In genomic region chr9:89657765-89658164, GRCh38 we compare ENCODE assay signal across 13 cellular contexts. TPM values are rescaled to one million over a fixed set of nuclear protein-coding genes. Genes with fewer than 3 reads are reported as not detected.
A peak's percentile ranks its signal among the peaks of the same experiment; 100 is the strongest.
DNase-seq lines count a peak whose midpoint lies in the region; ATAC-seq lines count a peak whose summit lies in the region.
"Had no signal": no experiment of that assay in that cellular context is flagged by ENCODE, and none has a peak within 500 bp of the region (broad histone marks: within the 10 kb centered on the region; RNA-seq: fewer than 3 reads in every experiment).

No MANE protein-coding gene starts in this region.

- peak overlapping the region; percentile 62 for H3K27ac Mint-ChIP-seq in activated CD8-positive, alpha-beta T cell treated with anti-CD3 and anti-CD28 coated beads, Interleukin-2, amount 10 ng/mL, durations not matched to agents 7 days and 5 days
- H3K27ac Mint-ChIP-seq: activated B cell treated with CpG ODN at 0.5 μM for 24 hours had no signal

- H3K9me3 Mint-ChIP-seq in activated CD8-positive, alpha-beta T cell treated with anti-CD3 and anti-CD28 coated beads, Interleukin-2, amount 10 ng/mL, durations not matched to agents 7 days and 5 days (ENCODE audit: insufficient read depth): no peaks in the 10 kb centered on the region
- H3K9me3 Mint-ChIP-seq: activated B cell treated with CpG ODN at 0.5 μM for 24 hours had no signal

- peaks cover 13% of the 10 kb centered on the region for H3K27me3 Mint-ChIP-seq in activated CD8-positive, alpha-beta T cell treated with anti-CD3 and anti-CD28 coated beads, Interleukin-2, amount 10 ng/mL, durations not matched to agents 7 days and 5 days (ENCODE audit: low read depth)

- peak; percentile 24 for DNase-seq in stimulated activated CD4-positive, alpha-beta T cell treated with anti-CD3 and anti-CD28 coated beads, Interleukin-15, amount 100 ng/mL, for 24 hours
- DNase-seq in stimulated activated CD4-positive, alpha-beta T cell treated with anti-CD3 and anti-CD28 coated beads, Interleukin-2, amount 100 ng/mL, for 48 hours: no peak
- peak; percentile 76 for DNase-seq in activated CD8-positive, alpha-beta T cell treated with anti-CD3 and anti-CD28 coated beads, Interleukin-2, amount 10 ng/mL, durations not matched to agents 7 days and 5 days
- DNase-seq in DMS53 treated with DMSO at 0.1 percent for 48 hours (lab: John Stamatoyannopoulos, UW; ENCODE audit: unreplicated experiment) (no peak), hepatic stellate cell (ENCODE audit: low spot score) (no peak)
- DNase-seq: activated B cell treated with CpG ODN at 0.5 μM for 24 hours; effector memory CD4-positive, alpha-beta T cell; IMR-90; left ventricle myocardium superior; NCI-H2227 treated with DMSO at 0.1 percent for 48 hours had no signal

- POLR2A ChIA-PET in activated CD8-positive, alpha-beta T cell treated with anti-CD3 and anti-CD28 coated beads, Interleukin-2, amount 10 ng/mL, durations not matched to agents 7 days and 5 days (lab: Charles Lee): no interaction called here

- ATAC-seq in HG02870 (IDR thresholded peaks at IDR 0.05; ENCODE audit: unreplicated experiment) (peak; percentile 71), HG02840 (IDR thresholded peaks at IDR 0.05; ENCODE audit: low FRiP score, unreplicated experiment) (no peak), HG03039 (IDR thresholded peaks at IDR 0.05; ENCODE audit: unreplicated experiment) (no peak)
- peak; percentile 81 for ATAC-seq in activated CD8-positive, alpha-beta T cell treated with anti-CD3 and anti-CD28 coated beads, Interleukin-2, amount 10 ng/mL, durations not matched to agents 7 days and 5 days
- ATAC-seq: left ventricle myocardium superior had no signal

- H3K4me3 Mint-ChIP-seq in activated CD8-positive, alpha-beta T cell treated with anti-CD3 and anti-CD28 coated beads, Interleukin-2, amount 10 ng/mL, durations not matched to agents 7 days and 5 days: no peak overlapping the region
- H3K4me3 Mint-ChIP-seq: activated B cell treated with CpG ODN at 0.5 μM for 24 hours had no signal

- H3K4me1 Mint-ChIP-seq in activated CD8-positive, alpha-beta T cell treated with anti-CD3 and anti-CD28 coated beads, Interleukin-2, amount 10 ng/mL, durations not matched to agents 7 days and 5 days (ENCODE audit: low read depth): peaks cover 42% of the 10 kb centered on the region

- peaks cover 3% of the 10 kb centered on the region for H3K36me3 Mint-ChIP-seq in activated CD8-positive, alpha-beta T cell treated with anti-CD3 and anti-CD28 coated beads, Interleukin-2, amount 10 ng/mL, durations not matched to agents 7 days and 5 days (ENCODE audit: low read depth)

- CTCF ChIA-PET in activated CD8-positive, alpha-beta T cell treated with anti-CD3 and anti-CD28 coated beads, Interleukin-2, amount 10 ng/mL, durations not matched to agents 7 days and 5 days (lab: Charles Lee): interaction anchor here (0.8 to 1.4 kb wide), 2 partner anchors 46 to 85 kb away, joined by 3 to 7 read pairs; no protein-coding TSS in a partner anchor

RNA-seq across cellular contexts. Expression of gene GADD45G, which starts 53.0 kb away (rescaled TPM):
- 1 to 10 TPM; 7.4 to 7.7 TPM for total RNA-seq in activated CD8-positive, alpha-beta T cell treated with anti-CD3 and anti-CD28 coated beads, Interleukin-2, amount 10 ng/mL, durations not matched to agents 7 days and 5 days
- total RNA-seq: IMR-90 had no signal

Comparison
In these comparisons a context has a peak if more than half of its experiments do, and no peak if none do; other contexts are left out.
1. DNase-seq: peak in stimulated activated CD4-positive, alpha-beta T cell treated with anti-CD3 and anti-CD28 coated beads, Interleukin-15, amount 100 ng/mL, for 24 hours (single experiment) and activated CD8-positive, alpha-beta T cell treated with anti-CD3 and anti-CD28 coated beads, Interleukin-2, amount 10 ng/mL, durations not matched to agents 7 days and 5 days (single experiment); none in stimulated activated CD4-positive, alpha-beta T cell treated with anti-CD3 and anti-CD28 coated beads, Interleukin-2, amount 100 ng/mL, for 48 hours (0 of 2), DMS53 treated with DMSO at 0.1 percent for 48 hours (single experiment) and hepatic stellate cell (single experiment).
2. ATAC-seq: peak in HG02870 (single experiment) and activated CD8-positive, alpha-beta T cell treated with anti-CD3 and anti-CD28 coated beads, Interleukin-2, amount 10 ng/mL, durations not matched to agents 7 days and 5 days (single experiment); none in HG02840 (single experiment) and HG03039 (single experiment).